38 cellular contexts compared by ENCODE assay signal in genomic region chr16:50542703-50543102, GRCh38.
"Had no signal": no experiment of that assay in that cellular context is flagged by ENCODE, and none has a peak within 500 bp of the region (broad histone marks: within the 10 kb centered on the region; RNA-seq: fewer than 3 reads in every experiment).

No MANE protein-coding gene starts in this region.

- H3K36me3 Mint-ChIP-seq: activated naive CD4-positive, alpha-beta T cell treated with anti-CD3 and anti-CD28 coated beads, Interleukin-2, amount 50 U/mL, for 24 hours; activated naive CD8-positive, alpha-beta T cell; activated naive CD8-positive, alpha-beta T cell treated with anti-CD3 and anti-CD28 coated beads, Interleukin-2, amount 10 ng/mL, durations not matched to agents 7 days and 5 days; brain had no signal

- H3K4me3 Mint-ChIP-seq: activated naive CD4-positive, alpha-beta T cell treated with anti-CD3 and anti-CD28 coated beads for 36 hours; activated naive CD4-positive, alpha-beta T cell treated with anti-CD3 and anti-CD28 coated beads, Interleukin-2, amount 10 ng/mL, durations not matched to agents 7 days and 5 days; activated naive CD4-positive, alpha-beta T cell treated with anti-CD3 and anti-CD28 coated beads, Interleukin-2, amount 50 U/mL, for 24 hours; activated naive CD8-positive, alpha-beta T cell; activated naive CD8-positive, alpha-beta T cell treated with anti-CD3 and anti-CD28 coated beads for 36 hours; activated naive CD8-positive, alpha-beta T cell treated with anti-CD3 and anti-CD28 coated beads, Interleukin-2, amount 10 ng/mL, durations not matched to agents 7 days and 5 days; activated naive CD8-positive, alpha-beta T cell treated with anti-CD3 and anti-CD28 coated beads, Interleukin-2, amount 50 U/mL, for 24 hours; activated T-cell treated with anti-CD3 and anti-CD28 coated beads, Interleukin-2, amount 50 U/mL, for 24 hours; activated T-cell treated with anti-CD3 and anti-CD28 coated beads, Interleukin-2, amount 50 U/mL, for 4 hours; activated T-cell treated with anti-CD3 and anti-CD28 coated beads, Interleukin-2, amount 50 U/mL, for 72 hours; activated T-helper 1 cell treated with anti-CD3 and anti-CD28 coated beads, Interleukin-12 subunit alpha, Interleukin-12 subunit beta, Interleukin-2, Interleukin-4 antibody, amounts not matched to agents 30 ng/mL and 10 ng/mL and 1 ng/mL, durations not matched to agents 14 hours and 24 hours and 36 hours; activated T-helper 17 cell treated with anti-CD3 and anti-CD28 coated beads, Interleukin-2, amount 50 U/mL, for 72 hours; brain; central memory CD8-positive, alpha-beta T cell had no signal

- H3K27me3 Mint-ChIP-seq: activated naive CD4-positive, alpha-beta T cell treated with anti-CD3 and anti-CD28 coated beads, Interleukin-2, amount 50 U/mL, for 24 hours; activated naive CD8-positive, alpha-beta T cell; activated T-cell treated with anti-CD3 and anti-CD28 coated beads, Interleukin-2, amount 50 U/mL, for 24 hours; activated T-helper 17 cell treated with anti-CD3 and anti-CD28 coated beads, Interleukin-2, amount 50 U/mL, for 72 hours had no signal

- H3K9me3 Mint-ChIP-seq: activated naive CD4-positive, alpha-beta T cell treated with anti-CD3 and anti-CD28 coated beads, Interleukin-2, amount 50 U/mL, for 24 hours; central memory CD8-positive, alpha-beta T cell had no signal

- DNase-seq: activated effector memory CD4-positive, alpha-beta T cell treated with Interleukin-2 at 50 U/mL for 16 hours; activated gamma-delta T cell; activated gamma-delta T cell treated with Interleukin-2 at 50 U/mL for 16 hours; activated naive CD4-positive, alpha-beta T cell; activated naive CD4-positive, alpha-beta T cell treated with anti-CD3 and anti-CD28 coated beads for 36 hours; activated naive CD4-positive, alpha-beta T cell treated with anti-CD3 and anti-CD28 coated beads, Interleukin-2, amount 10 ng/mL, durations not matched to agents 7 days and 5 days; activated naive CD4-positive, alpha-beta T cell treated with anti-CD3 and anti-CD28 coated beads, Interleukin-2, amount 50 U/mL, for 16 hours; activated naive CD4-positive, alpha-beta T cell treated with Interleukin-2 at 50 U/mL for 16 hours; activated naive CD8-positive, alpha-beta T cell treated with anti-CD3 and anti-CD28 coated beads for 36 hours; activated naive CD8-positive, alpha-beta T cell treated with anti-CD3 and anti-CD28 coated beads, Interleukin-2, amount 10 ng/mL, durations not matched to agents 7 days and 5 days; activated naive CD8-positive, alpha-beta T cell treated with anti-CD3 and anti-CD28 coated beads, Interleukin-2, amount 50 U/mL, for 24 hours; activated T-cell treated with anti-CD3 and anti-CD28 coated beads, Interleukin-2, amount 50 U/mL, for 1 hour; activated T-cell treated with anti-CD3 and anti-CD28 coated beads, Interleukin-2, amount 50 U/mL, for 24 hours; activated T-cell treated with anti-CD3 and anti-CD28 coated beads, Interleukin-2, amount 50 U/mL, for 4 hours; activated T-cell treated with anti-CD3 and anti-CD28 coated beads, Interleukin-2, amount 50 U/mL, for 48 hours; activated T-cell treated with anti-CD3 and anti-CD28 coated beads, Interleukin-2, amount 50 U/mL, for 72 hours; adrenal gland; amniotic stem cell; amygdala; anterior cingulate cortex; aorta; body of pancreas; brain microvascular endothelial cell; caudate nucleus; central memory CD4-positive, alpha-beta T cell; cerebellar nuclear complex had no signal

- ATAC-seq: activated naive CD4-positive, alpha-beta T cell treated with anti-CD3 and anti-CD28 coated beads, Interleukin-2, amount 50 U/mL, for 72 hours; activated naive CD8-positive, alpha-beta T cell treated with anti-CD3 and anti-CD28 coated beads, Interleukin-2, amount 50 U/mL, for 24 hours; activated T-cell treated with anti-CD3 and anti-CD28 coated beads, Interleukin-2, amount 50 U/mL, for 4 hours; activated T-cell treated with anti-CD3 and anti-CD28 coated beads, Interleukin-2, amount 50 U/mL, for 72 hours; activated T-helper 17 cell treated with anti-CD3 and anti-CD28 coated beads, Interleukin-2, amount 50 U/mL, for 72 hours; body of pancreas had no signal

- H3K4me3 ChIP-seq: adrenal gland, ascending aorta, body of pancreas, breast epithelium, cardiac muscle cell had no signal

- FAIRE-seq: astrocyte had no signal

- H3K36me3 ChIP-seq: adrenal gland, ascending aorta, brain microvascular endothelial cell, breast epithelium, cardiac muscle cell had no signal

- H3K9me3 ChIP-seq: adrenal gland, ascending aorta, body of pancreas, breast epithelium had no signal

- H3K27ac Mint-ChIP-seq: activated naive CD4-positive, alpha-beta T cell treated with anti-CD3 and anti-CD28 coated beads for 36 hours; activated naive CD4-positive, alpha-beta T cell treated with anti-CD3 and anti-CD28 coated beads, Interleukin-2, amount 10 ng/mL, durations not matched to agents 7 days and 5 days; activated naive CD4-positive, alpha-beta T cell treated with anti-CD3 and anti-CD28 coated beads, Interleukin-2, amount 50 U/mL, for 24 hours; activated naive CD8-positive, alpha-beta T cell; activated naive CD8-positive, alpha-beta T cell treated with anti-CD3 and anti-CD28 coated beads for 36 hours; activated naive CD8-positive, alpha-beta T cell treated with anti-CD3 and anti-CD28 coated beads, Interleukin-2, amount 10 ng/mL, durations not matched to agents 7 days and 5 days; activated naive CD8-positive, alpha-beta T cell treated with anti-CD3 and anti-CD28 coated beads, Interleukin-2, amount 50 U/mL, for 24 hours; activated T-cell treated with anti-CD3 and anti-CD28 coated beads, Interleukin-2, amount 50 U/mL, for 24 hours; activated T-cell treated with anti-CD3 and anti-CD28 coated beads, Interleukin-2, amount 50 U/mL, for 72 hours; activated T-helper 1 cell treated with anti-CD3 and anti-CD28 coated beads, Interleukin-12 subunit alpha, Interleukin-12 subunit beta, Interleukin-2, Interleukin-4 antibody, amounts not matched to agents 30 ng/mL and 10 ng/mL and 1 ng/mL, durations not matched to agents 14 hours and 24 hours and 36 hours; activated T-helper 17 cell treated with anti-CD3 and anti-CD28 coated beads, Interleukin-2, amount 50 U/mL, for 72 hours; activated T-helper 2 cell treated with anti-CD3 and anti-CD28 coated beads, Interferon-gamma antibody, Interleukin-2, Interleukin-4, amounts not matched to agents 10 μg/mL and 5 μg/mL and 100 μg/mL, durations not matched to agents 14 hours and 24 hours and 36 hours; brain had no signal

- H3K4me1 ChIP-seq: breast epithelium had no signal

- H3K27me3 ChIP-seq: adrenal gland, ascending aorta, body of pancreas had no signal

- H3K27ac ChIP-seq: adrenal gland, ascending aorta, body of pancreas, brain microvascular endothelial cell, breast epithelium, cardiac muscle cell had no signal
